14 cellular contexts compared by ENCODE assay signal in genomic region chr18:55573386-55573785, GRCh38. TPM values are rescaled to one million over a fixed set of nuclear protein-coding genes. Genes with fewer than 3 reads are reported as not detected.
DNase-seq lines count a peak whose midpoint lies in the region; FAIRE-seq and TF ChIP-seq lines count a peak whose summit lies in the region.
"Had no signal": no experiment of that assay in that cellular context is flagged by ENCODE, and none has a peak within 500 bp of the region (broad histone marks: within the 10 kb centered on the region; RNA-seq: fewer than 3 reads in every experiment).

No MANE protein-coding gene starts in this region.

- peak; percentile 55 for FAIRE-seq in H1 (lab: Jason Lieb, UNC)
- FAIRE-seq: A549 had no signal

- no peaks in the 10 kb centered on the region for H3F3A ChIP-seq in OCI-LY1 (ENCODE audit: insufficient read depth, low read length)

- H3K18ac ChIP-seq in H1 (ENCODE audit: extremely low read depth, low read length) = no peak overlapping the region

- H3K79me1 ChIP-seq in H1 (ENCODE audit: low read depth, low read length) = peaks cover 9% of the 10 kb centered on the region; the same call in 1 of the 2 replicates

- WGBS in H1 (ENCODE audit: extremely low coverage in 1 of 2, insufficient coverage in 1 of 2, insufficient read length in 1 of 2, insufficient replicate concordance in 2 of 2, low coverage in 1 of 2, low lambda C conversion rate in 2 of 2, missing lambda C conversion rate in 1 of 2), 2 experiments = 75% methylated on average over 2 of the region's 2 CpGs; no CpG with 5 or more reads in 1 of the 2 experiments

- H3K9ac ChIP-seq in OCI-LY1 (ENCODE audit: low read length) (no peak overlapping the region), H1 (replicated peaks in 1 of 4; ENCODE audit: extremely low read depth in 1 of 4, low read depth in 3 of 4, low read length in 3 of 4) (no peak overlapping the region)

- no peak overlapping the region for H3K4me3 ChIP-seq in OCI-LY1 (ENCODE audit: low read depth, low read length, poor library complexity, severe bottlenecking)
- H3K4me3 ChIP-seq in H1 (ENCODE audit: extremely low read depth in 1 of 4, insufficient read depth in 2 of 4, low read depth in 3 of 4, low read length in 4 of 4) = no peak overlapping the region
- no peak overlapping the region for H3K4me3 ChIP-seq in coronary artery
- H3K4me3 ChIP-seq: A549, HAP-1 had no signal

- POLR2A ChIA-PET in H1 (lab: Charles Lee; ENCODE audit: partially characterized antibody) = interaction anchor here (0.6 kb wide), 1 partner anchor 9 kb away, joined by 3 read pairs; no protein-coding TSS in a partner anchor
- POLR2A ChIA-PET in activated CD4-positive, alpha-beta T cell treated with anti-CD3 and anti-CD28 coated beads, Interleukin-2, amount 10 ng/mL, durations not matched to agents 7 days and 5 days (lab: Charles Lee) = no interaction called here

- H3K56ac ChIP-seq in H1 (replicated peaks; ENCODE audit: insufficient read length, low read depth, low read length) = no peak overlapping the region

- no peak overlapping the region for H2BK5ac ChIP-seq in H1 (ENCODE audit: low read depth, low read length)

- H4K20me1 ChIP-seq in OCI-LY1 (ENCODE audit: insufficient read depth, low read length) (no peaks in the 10 kb centered on the region), H1 (replicated peaks in 1 of 2; ENCODE audit: control insufficient read depth in 1 of 2, insufficient read depth in 2 of 2, low read length in 2 of 2) (peaks cover 0 to 5% of the 10 kb centered on the region in 2 experiments)

- H3K9me2 ChIP-seq in OCI-LY1 (ENCODE audit: low read depth, low read length) = no peaks in the 10 kb centered on the region

- no peak for TF ChIP-seq RAD21 in H1 (IDR thresholded peaks at IDR 0.05 in 1 of 2, conservative IDR thresholded peaks at IDR 0.05 in 1 of 2; ENCODE audit: low read depth in 2 of 2, low read length in 2 of 2)

- H3K4me1 Mint-ChIP-seq in activated CD4-positive, alpha-beta T cell treated with anti-CD3 and anti-CD28 coated beads, Interleukin-2, amount 10 ng/mL, durations not matched to agents 7 days and 5 days = peaks cover 8% of the 10 kb centered on the region

- no peak overlapping the region for H3K27ac Mint-ChIP-seq in activated CD4-positive, alpha-beta T cell treated with anti-CD3 and anti-CD28 coated beads, Interleukin-2, amount 10 ng/mL, durations not matched to agents 7 days and 5 days
- H3K27ac Mint-ChIP-seq: CD8-positive, alpha-beta T cell; IgD-negative memory B cell had no signal

- H3K36me3 ChIP-seq in OCI-LY1 (ENCODE audit: insufficient read depth, low read length) = peaks cover 53% of the 10 kb centered on the region
- H3K36me3 ChIP-seq in H1 (ENCODE audit: control insufficient read depth in 2 of 4, insufficient read depth in 4 of 4, low read length in 3 of 4) = peaks cover 0 to 6% (median 0%) of the 10 kb centered on the region in 4 experiments; a peak in 1 of 8 replicates
- H3K36me3 ChIP-seq: HAP-1 had no signal

- no peak overlapping the region for H2BK120ac ChIP-seq in H1 (replicated peaks; ENCODE audit: low read depth, low read length)

- no peak overlapping the region for H4K8ac ChIP-seq in H1 (ENCODE audit: extremely low read depth, insufficient read depth, low read length)

- H3K27me3 Mint-ChIP-seq in activated CD4-positive, alpha-beta T cell treated with anti-CD3 and anti-CD28 coated beads, Interleukin-2, amount 10 ng/mL, durations not matched to agents 7 days and 5 days = peaks cover 1% of the 10 kb centered on the region

- no peak for TF ChIP-seq POLR2A in H1 (IDR thresholded peaks at IDR 0.05; ENCODE audit: control extremely low read depth in 1 of 2, low read depth in 2 of 2, low read length in 2 of 2)

- TF ChIP-seq EP300 in H1 (IDR thresholded peaks at IDR 0.05; ENCODE audit: borderline replicate concordance in 1 of 2, low read depth in 2 of 2, low read length in 2 of 2) = no peak

- H3K4me2 ChIP-seq in OCI-LY1 (ENCODE audit: low read length) (no peak overlapping the region), H1 (ENCODE audit: insufficient read depth in 1 of 2, low read depth in 2 of 2, low read length in 2 of 2) (peak overlapping the region in 1 of 2 experiments; percentile 19; a peak in 3 of 4 replicates)
- H3K4me2 ChIP-seq: A549 had no signal

- no peak overlapping the region for H4K5ac ChIP-seq in H1 (ENCODE audit: insufficient read length, low read depth, low read length)

- no peak overlapping the region for H2BK12ac ChIP-seq in H1 (ENCODE audit: low read depth, low read length)

- peak overlapping the region; percentile 37 for H3K27ac ChIP-seq in OCI-LY1 (ENCODE audit: low read depth, low read length, poor library complexity, severe bottlenecking)
- no peak overlapping the region for H3K27ac ChIP-seq in H1 (ENCODE audit: low read depth, low read length)
- no peak overlapping the region for H3K27ac ChIP-seq in coronary artery
- H3K27ac ChIP-seq: A549 had no signal

- no peaks in the 10 kb centered on the region for H3K23me2 ChIP-seq in H1 (ENCODE audit: low read depth, low read length)

- H3K9me3 Mint-ChIP-seq in activated CD4-positive, alpha-beta T cell treated with anti-CD3 and anti-CD28 coated beads, Interleukin-2, amount 10 ng/mL, durations not matched to agents 7 days and 5 days = no peaks in the 10 kb centered on the region
- H3K9me3 Mint-ChIP-seq: CD8-positive, alpha-beta T cell had no signal

- no peak overlapping the region for H4K91ac ChIP-seq in H1 (replicated peaks; ENCODE audit: insufficient read length, low read length)

- DNase-seq in H1 (ENCODE audit: low read depth in 1 of 2, low spot score in 2 of 2) = no peak
- DNase-seq in iPS-NIHi7 (ENCODE audit: extremely low spot score) = peak; percentile 46
- DNase-seq in activated CD4-positive, alpha-beta T cell treated with anti-CD3 and anti-CD28 coated beads, Interleukin-2, amount 10 ng/mL, durations not matched to agents 7 days and 5 days = no peak
- no peak for DNase-seq in DMS 273 (lab: John Stamatoyannopoulos, UW; ENCODE audit: unreplicated experiment)
- DNase-seq in coronary artery (ENCODE audit: low spot score) = no peak
- DNase-seq in activated CD8-positive, alpha-beta memory T cell treated with anti-CD3 and anti-CD28 coated beads, Interleukin-2, amount 50 U/mL, for 48 hours = no peak
- DNase-seq: CD8-positive, alpha-beta T cell; COR-L47; DMS53 had no signal

- H2BK20ac ChIP-seq in H1 (ENCODE audit: low read length) = no peak overlapping the region

- H3K4ac ChIP-seq in H1 (replicated peaks; ENCODE audit: insufficient read length, low read depth, low read length) = no peak overlapping the region

- CTCF ChIA-PET in H1 (lab: Charles Lee; ENCODE audit: partially characterized antibody) = interaction anchor here (0.8 to 1.3 kb wide), 3 partner anchors 12 to 280 kb away, joined by 3 read pairs; no protein-coding TSS in a partner anchor
- CTCF ChIA-PET in activated CD4-positive, alpha-beta T cell treated with anti-CD3 and anti-CD28 coated beads, Interleukin-2, amount 10 ng/mL, durations not matched to agents 7 days and 5 days (lab: Charles Lee) = no interaction called here

- H2AK5ac ChIP-seq in H1 (ENCODE audit: low read depth, low read length) = no peak overlapping the region

- H2AFZ ChIP-seq in OCI-LY1 (ENCODE audit: low read length) = no peak overlapping the region
- H2AFZ ChIP-seq in H1 (ENCODE audit: low read length) = no peak overlapping the region

- H3K79me2 ChIP-seq in OCI-LY1 (ENCODE audit: insufficient read depth, low read length) = peaks cover 79% of the 10 kb centered on the region
- peaks cover 2 to 96% of the 10 kb centered on the region in 2 experiments; a peak in 3 of 4 replicates for H3K79me2 ChIP-seq in H1 (ENCODE audit: control insufficient read depth in 1 of 2, insufficient read depth in 2 of 2, low read length in 2 of 2)

- H3K14ac ChIP-seq in H1 (ENCODE audit: insufficient read length) = no peak overlapping the region

- peaks cover 84% of the 10 kb centered on the region for H3K4me1 ChIP-seq in OCI-LY1 (ENCODE audit: insufficient read depth, low read length, severe bottlenecking)
- H3K4me1 ChIP-seq in H1 (replicated peaks in 1 of 4; ENCODE audit: control insufficient read depth in 3 of 4, insufficient read depth in 4 of 4, low read length in 3 of 4) = peaks cover 4 to 17% (median 6%) of the 10 kb centered on the region in 4 experiments
- H3K4me1 ChIP-seq: A549, HAP-1 had no signal

- no peak overlapping the region for H3K4me3 Mint-ChIP-seq in activated CD4-positive, alpha-beta T cell treated with anti-CD3 and anti-CD28 coated beads, Interleukin-2, amount 10 ng/mL, durations not matched to agents 7 days and 5 days
- H3K4me3 Mint-ChIP-seq: CD14-positive monocyte; CD8-positive, alpha-beta T cell; IgD-negative memory B cell had no signal

- H3K23ac ChIP-seq in H1 (ENCODE audit: insufficient read length) = no peak overlapping the region

- H3K36me3 Mint-ChIP-seq in activated CD4-positive, alpha-beta T cell treated with anti-CD3 and anti-CD28 coated beads, Interleukin-2, amount 10 ng/mL, durations not matched to agents 7 days and 5 days (ENCODE audit: low read depth) = no peaks in the 10 kb centered on the region
- H3K36me3 Mint-ChIP-seq: CD14-positive monocyte; CD8-positive, alpha-beta T cell; IgD-negative memory B cell had no signal

- H3K27me3 ChIP-seq in OCI-LY1 (ENCODE audit: insufficient read depth, low read length) (no peaks in the 10 kb centered on the region), H1 (replicated peaks in 1 of 4; ENCODE audit: control insufficient read depth in 3 of 4, extremely low read depth in 1 of 4, insufficient read depth in 3 of 4, low read length in 3 of 4) (no peaks in the 10 kb centered on the region)

- H3K9me3 ChIP-seq in OCI-LY1 (ENCODE audit: low read length) = no peaks in the 10 kb centered on the region
- no peaks in the 10 kb centered on the region for H3K9me3 ChIP-seq in H1 (ENCODE audit: insufficient read depth in 2 of 2, low read depth in 1 of 2, low read length in 1 of 2)
- H3K9me3 ChIP-seq: A549, HAP-1 had no signal

- TF ChIP-seq CTCF in OCI-LY1 (IDR thresholded peaks at IDR 0.05; ENCODE audit: low read length) = no peak
- no peak for TF ChIP-seq CTCF in H1 (IDR thresholded peaks at IDR 0.05; ENCODE audit: control extremely low read depth in 1 of 3, insufficient read depth in 1 of 3, low read depth in 1 of 3, low read length in 3 of 3)
- TF ChIP-seq CTCF in coronary artery (IDR thresholded peaks at IDR 0.05) = no peak

- no peak overlapping the region for H2BK15ac ChIP-seq in H1 (ENCODE audit: low read length)

TF ChIP-seq in H1, 55 proteins besides CTCF, POLR2A, EP300 and RAD21 (continues in another document):
- TF ChIP-seq SP1 (IDR thresholded peaks at IDR 0.05; ENCODE audit: low read depth, low read length) = no peak

RNA-seq across cellular contexts. Expression of gene TCF4, which starts 14.6 kb away (rescaled TPM):
- 113 and 118 TPM in 2 replicates for total RNA-seq in H1 (2021; fragmentation: NEBNext Ultra II Directional; extraction: Animal tissue kit (Norgen Biotek cat#: 25700))
- polyA plus RNA-seq in H1 (2011; rRNA removed) = 57.8 and 59.3 TPM in 2 replicates
- 42.9 TPM for polyA plus RNA-seq in H1 (2011; cell fraction: cytosol; rRNA removed)
- polyA plus RNA-seq in H1 (2011; cell fraction: nucleus; rRNA removed) = 122 TPM
- polyA plus RNA-seq in H1 (2012, experiment 1 of 2) = 42.2 to 52.2 TPM (median 50.9 TPM) in 4 replicates
- 4.2 TPM for polyA plus RNA-seq in H1 (2012, experiment 2 of 2)
- 65.1 TPM for polyA plus RNA-seq in H1 (2013, experiment 1 of 2)
- polyA plus RNA-seq in H1 (2013, experiment 2 of 2) = 59.8 TPM
- polyA minus RNA-seq in H1 (2011; rRNA and poly(A)+ RNA removed) = 352 and 443 TPM in 2 replicates
- 85.9 TPM for polyA minus RNA-seq in H1 (2011; cell fraction: cytosol; rRNA and poly(A)+ RNA removed)
- polyA minus RNA-seq in H1 (2011; cell fraction: nucleus; rRNA and poly(A)+ RNA removed) = 467 TPM
- total RNA-seq in activated CD4-positive, alpha-beta T cell treated with anti-CD3 and anti-CD28 coated beads, Interleukin-2, amount 10 ng/mL, durations not matched to agents 7 days and 5 days = 1 to 10 TPM; 1.7 to 2.4 TPM

Comparison
In these comparisons a context has a peak if more than half of its experiments do, and no peak if none do; other contexts are left out.
1. RNA of gene TCF4, which starts 14.6 kb away (total RNA-seq): 113 to 118 TPM in H1; 1.7 to 2.4 TPM in activated CD4-positive, alpha-beta T cell treated with anti-CD3 and anti-CD28 coated beads, Interleukin-2, amount 10 ng/mL, durations not matched to agents 7 days and 5 days; every median in the first group is over 10 times any median in the second.